Comparison of ENCODE assay signal across 8 cellular contexts in the genomic region with DNA sequence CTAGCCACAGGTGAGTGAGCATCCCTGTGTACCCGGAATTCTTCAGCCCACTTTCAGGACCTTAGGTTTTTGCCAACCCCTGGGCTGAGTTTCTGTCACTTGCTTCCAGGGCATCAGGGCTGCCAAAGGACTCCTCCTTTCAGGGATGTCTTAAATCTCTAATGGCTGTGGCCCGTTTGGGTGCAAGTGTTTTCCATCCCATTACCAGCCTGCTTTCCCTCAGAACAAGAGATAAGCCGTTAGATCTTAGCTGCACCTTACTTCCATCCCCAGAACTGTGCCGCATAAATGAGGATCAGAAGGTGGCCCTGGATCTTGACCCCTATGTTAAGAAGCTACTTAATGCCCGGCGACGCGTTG. TPM values are rescaled to one million over a fixed set of nuclear protein-coding genes. Genes with fewer than 3 reads are reported as not detected.
A peak's percentile ranks its signal among the peaks of the same experiment; 100 is the strongest.
DNase-seq lines count a peak whose midpoint lies in the region; ATAC-seq, FAIRE-seq and TF ChIP-seq lines count a peak whose summit lies in the region.

No MANE protein-coding gene starts in this region.

- no peaks in the 10 kb centered on the region for H3K9me1 ChIP-seq in endothelial cell of umbilical vein (replicated peaks; ENCODE audit: control insufficient read depth, extremely low read depth, insufficient read depth, low read length)

- H3K79me2 ChIP-seq in OCI-LY7 (ENCODE audit: insufficient read depth, low read depth, low read length) (peaks cover 12% of the 10 kb centered on the region), endothelial cell of umbilical vein (ENCODE audit: control insufficient read depth, insufficient read depth, low read length) (peaks cover 13% of the 10 kb centered on the region)

- H3K27me3 ChIP-seq in Caco-2 (replicated peaks; ENCODE audit: control insufficient read depth, insufficient read depth, low read length) = no peaks in the 10 kb centered on the region
- H3K27me3 ChIP-seq in endothelial cell of umbilical vein (ENCODE audit: control insufficient read depth in 2 of 2, insufficient read depth in 2 of 2, low read length in 2 of 2) = no peaks in the 10 kb centered on the region
- H3K27me3 ChIP-seq in neutrophil = no peaks in the 10 kb centered on the region

- H3K9me3 ChIP-seq in Caco-2 (no peaks in the 10 kb centered on the region), OCI-LY7 (ENCODE audit: low read length) (no peaks in the 10 kb centered on the region), endothelial cell of umbilical vein (replicated peaks; ENCODE audit: control insufficient read depth, insufficient read depth, low read length) (no peaks in the 10 kb centered on the region), neutrophil (no peaks in the 10 kb centered on the region)

- peak overlapping the region; percentile 77 for H3K9ac ChIP-seq in endothelial cell of umbilical vein (replicated peaks; ENCODE audit: extremely low read depth, insufficient read depth, low read length)

- H3K4me3 Mint-ChIP-seq in Caco-2 (ENCODE audit: unreplicated experiment) = peak overlapping the region; percentile 97

- H4K20me1 ChIP-seq in OCI-LY7 (ENCODE audit: insufficient read depth, low read length) = peaks cover 6% of the 10 kb centered on the region; the same call in 1 of the 2 replicates
- no peaks in the 10 kb centered on the region for H4K20me1 ChIP-seq in endothelial cell of umbilical vein (replicated peaks; ENCODE audit: control insufficient read depth, extremely low read depth, insufficient read depth, low read length)

- H3K36me3 ChIP-seq in Caco-2 (ENCODE audit: control insufficient read depth, insufficient read depth, low read length) = peaks cover 8% of the 10 kb centered on the region; the same call in 1 of the 2 replicates
- H3K36me3 ChIP-seq in OCI-LY7 (ENCODE audit: insufficient read depth, low read length) = peaks cover 43% of the 10 kb centered on the region
- peaks cover 17 to 20% of the 10 kb centered on the region in 2 experiments for H3K36me3 ChIP-seq in endothelial cell of umbilical vein (ENCODE audit: control insufficient read depth in 2 of 2, extremely low read depth in 1 of 2, insufficient read depth in 2 of 2, low read length in 2 of 2)
- peaks cover 30% of the 10 kb centered on the region for H3K36me3 ChIP-seq in neutrophil

- peak overlapping the region; percentile 68 for H3K27ac ChIP-seq in OCI-LY7 (ENCODE audit: low read depth, low read length, poor library complexity, severe bottlenecking)
- H3K27ac ChIP-seq in endothelial cell of umbilical vein (ENCODE audit: insufficient read depth, low read depth, low read length) = peak overlapping the region; percentile 64
- peak overlapping the region; percentile 93 for H3K27ac ChIP-seq in neutrophil

- BruUV-seq in Caco-2 (replicated peaks; lab: Mats Ljungman, UMichigan) = TSS peak; percentile 78
- BruUV-seq in OCI-LY7 (replicated peaks; lab: Mats Ljungman, UMichigan) = TSS peak; percentile 75
- BruUV-seq in endothelial cell of umbilical vein (replicated peaks; lab: Mats Ljungman, UMichigan) = TSS peak; percentile 66

- DNase-seq in Caco-2 = no peak
- DNase-seq in OCI-LY7 (ENCODE audit: low spot score) = no peak
- DNase-seq in endothelial cell of umbilical vein (ENCODE audit: low read depth, low spot score) = no peak
- no peak for DNase-seq in mesenteric fat pad (ENCODE audit: low spot score)
- no peak for DNase-seq in globus pallidus (ENCODE audit: low spot score)

- H3K4me1 Mint-ChIP-seq in Caco-2 (ENCODE audit: low read depth, unreplicated experiment) = peaks cover 12% of the 10 kb centered on the region

- TF ChIP-seq CTCF in Caco-2 (IDR thresholded peaks at IDR 0.05; ENCODE audit: insufficient read depth in 1 of 2, low read depth in 1 of 2, low read length in 1 of 2, severe bottlenecking in 1 of 2, unreplicated experiment in 1 of 2) (no peak), OCI-LY7 (conservative IDR thresholded peaks at IDR 0.05; ENCODE audit: low read length) (no peak), endothelial cell of umbilical vein (IDR thresholded peaks at IDR 0.05; ENCODE audit: extremely low read depth in 1 of 2, insufficient read depth in 1 of 2, low read depth in 1 of 2, low read length in 2 of 2) (no peak), neutrophil (IDR thresholded peaks at IDR 0.05) (no peak)

- no peak for FAIRE-seq in endothelial cell of umbilical vein (lab: Jason Lieb, UNC)

- no peak for ATAC-seq in HG03175 (IDR thresholded peaks at IDR 0.05; ENCODE audit: unreplicated experiment)
- no peak for ATAC-seq in HG03280 (IDR thresholded peaks at IDR 0.05; ENCODE audit: unreplicated experiment)

- H3K4me1 ChIP-seq in Caco-2 = peaks cover 17% of the 10 kb centered on the region
- H3K4me1 ChIP-seq in OCI-LY7 (ENCODE audit: insufficient read depth, low read length, poor library complexity, severe bottlenecking) = peaks cover 18% of the 10 kb centered on the region
- peaks cover 7% of the 10 kb centered on the region for H3K4me1 ChIP-seq in endothelial cell of umbilical vein (ENCODE audit: control insufficient read depth, extremely low read depth, insufficient read depth, low read length)
- H3K4me1 ChIP-seq in neutrophil (ENCODE audit: control insufficient read depth in 1 of 2, insufficient read depth in 1 of 2, low read depth in 1 of 2, low read length in 1 of 2) = peaks cover 9 to 16% of the 10 kb centered on the region in 2 experiments

- peaks cover 14% of the 10 kb centered on the region for H3K36me3 Mint-ChIP-seq in Caco-2 (ENCODE audit: insufficient read depth, unreplicated experiment)

- H3K27ac Mint-ChIP-seq in Caco-2 (ENCODE audit: unreplicated experiment) = peak overlapping the region; percentile 91

- POLR2A ChIA-PET in Caco-2 (lab: Charles Lee) (interaction anchor here (0.9 to 1.8 kb wide), 3 partner anchors 26 to 46 kb away, joined by 3 to 5 read pairs (median 4); a partner anchor contains a TSS), OCI-LY7 (lab: Charles Lee) (interaction anchor here (0.7 to 1.3 kb wide), 6 partner anchors 10 to 26 kb away, joined by 3 to 5 read pairs (median 4); a partner anchor contains a TSS), endothelial cell of umbilical vein (lab: Charles Lee) (interaction anchor here (1.3 kb wide), 2 partner anchors 11 to 26 kb away, joined by 3 to 4 read pairs; a partner anchor contains a TSS)

- TF ChIP-seq POLR2A in endothelial cell of umbilical vein (IDR thresholded peaks at IDR 0.05; ENCODE audit: low read depth, low read length) = no peak

- H3K4me3 ChIP-seq in Caco-2 (ENCODE audit: low read depth, low read length) (peak overlapping the region; percentile 70), OCI-LY7 (ENCODE audit: low read depth, low read length, poor library complexity, severe bottlenecking) (peak overlapping the region; percentile 96), endothelial cell of umbilical vein (replicated peaks in 1 of 3; ENCODE audit: insufficient read depth in 1 of 3, low read depth in 1 of 3, low read length in 3 of 3) (peak overlapping the region; percentile 79 to 91 (median 83)), neutrophil (ENCODE audit: low read depth in 1 of 2, low read length in 1 of 2) (peak overlapping the region; percentile 73 to 86)

- peak overlapping the region; percentile 77; the same call in 1 of the 2 replicates for H2AFZ ChIP-seq in OCI-LY7 (ENCODE audit: low read length)
- H2AFZ ChIP-seq in endothelial cell of umbilical vein (ENCODE audit: low read depth, low read length) = peak overlapping the region; percentile 86

- H3K9me3 Mint-ChIP-seq in Caco-2 (ENCODE audit: unreplicated experiment) = no peaks in the 10 kb centered on the region

- H3K27me3 Mint-ChIP-seq in Caco-2 (ENCODE audit: insufficient read depth, unreplicated experiment) = no peaks in the 10 kb centered on the region

- CTCF ChIA-PET in Caco-2 (lab: Charles Lee) (no interaction called here), OCI-LY7 (lab: Charles Lee; ENCODE audit: unreplicated experiment) (interaction anchor here (0.5 to 0.6 kb wide), 2 partner anchors 25 to 61 kb away, joined by 3 read pairs; a partner anchor contains a TSS), endothelial cell of umbilical vein (lab: Charles Lee) (interaction anchor here (1.0 to 2.2 kb wide), 5 partner anchors 15 to 148 kb away, joined by 3 to 13 read pairs (median 4); a partner anchor contains a TSS)

- H3K9me2 ChIP-seq in OCI-LY7 (ENCODE audit: insufficient read depth, low read length) = no peaks in the 10 kb centered on the region

- dilution Hi-C loops in endothelial cell of umbilical vein (cut with MboI; ENCODE audit: extremely low pct_ligation_motif_present, low sequenced_read_pairs) = no loop called here

- H3K4me2 ChIP-seq in OCI-LY7 (ENCODE audit: low read length) (peak overlapping the region; percentile 94), endothelial cell of umbilical vein (ENCODE audit: insufficient read depth, low read length) (peak overlapping the region; percentile 90)

- intact Hi-C loops in Caco-2 (cut with micrococcal nuclease; ENCODE audit: unreplicated experiment) = loop anchor here (1.0 kb wide), 1 partner anchor 12 kb away; no protein-coding TSS in a partner anchor
- intact Hi-C loops in OCI-LY7 (cut with micrococcal nuclease; ENCODE audit: unreplicated experiment) = loop anchor here (2.0 to 5.0 kb wide), 3 partner anchors 24 to 87 kb away; a partner anchor contains a TSS
- intact Hi-C loops in endothelial cell of umbilical vein (cut with micrococcal nuclease) = loop anchor here (2.0 kb wide), 1 partner anchor 24 kb away; a partner anchor contains a TSS

RNA-seq across cellular contexts. Expression of a gene that starts 0.7 kb away (rescaled TPM):
- total RNA-seq in Caco-2 (2022) (32.8 and 34.1 TPM in 2 replicates), OCI-LY7 (2022) (31.1 and 33.7 TPM in 2 replicates), endothelial cell of umbilical vein (36.5 and 36.8 TPM in 2 replicates), mesenteric fat pad (44.5 TPM)
- total RNA-seq in OCI-LY7 (2014; rRNA removed; shearing (Covaris generic)) = 33.2 and 44.5 TPM in 2 replicates
- 47.3 and 55.1 TPM in 2 replicates for polyA plus RNA-seq in endothelial cell of umbilical vein
- polyA plus RNA-seq in endothelial cell of umbilical vein (2011; cell fraction: cytosol; rRNA removed) = 53.0 and 57.6 TPM in 2 replicates
- polyA plus RNA-seq in endothelial cell of umbilical vein (2011; cell fraction: nucleus; rRNA removed) = 23.5 and 24.2 TPM in 2 replicates
- polyA plus RNA-seq in endothelial cell of umbilical vein (2012) = 28.9 and 31.7 TPM in 2 replicates
- 20.9 and 22.2 TPM in 2 replicates for polyA minus RNA-seq in endothelial cell of umbilical vein
- 25.6 TPM for polyA minus RNA-seq in endothelial cell of umbilical vein (2011; cell fraction: cytosol; rRNA and poly(A)+ RNA removed)
- polyA minus RNA-seq in endothelial cell of umbilical vein (2011; cell fraction: nucleus; rRNA and poly(A)+ RNA removed) = 9.2 and 12.7 TPM in 2 replicates

RNA-seq across cellular contexts. Expression of a gene that starts 11.6 kb away (rescaled TPM):
- total RNA-seq in Caco-2 (2022) (287 and 289 TPM in 2 replicates), OCI-LY7 (2022) (319 and 334 TPM in 2 replicates), endothelial cell of umbilical vein (271 TPM in 2 replicates), mesenteric fat pad (116 TPM)
- total RNA-seq in OCI-LY7 (2014; rRNA removed; shearing (Covaris generic)) = 287 and 300 TPM in 2 replicates
- 289 and 303 TPM in 2 replicates for polyA plus RNA-seq in endothelial cell of umbilical vein
- 391 and 409 TPM in 2 replicates for polyA plus RNA-seq in endothelial cell of umbilical vein (2011; cell fraction: cytosol; rRNA removed)
- 309 and 313 TPM in 2 replicates for polyA plus RNA-seq in endothelial cell of umbilical vein (2011; cell fraction: nucleus; rRNA removed)
- polyA plus RNA-seq in endothelial cell of umbilical vein (2012) = 208 and 298 TPM in 2 replicates
- 290 and 300 TPM in 2 replicates for polyA minus RNA-seq in endothelial cell of umbilical vein
- 157 TPM for polyA minus RNA-seq in endothelial cell of umbilical vein (2011; cell fraction: cytosol; rRNA and poly(A)+ RNA removed)
- polyA minus RNA-seq in endothelial cell of umbilical vein (2011; cell fraction: nucleus; rRNA and poly(A)+ RNA removed) = 93.8 and 114 TPM in 2 replicates

RNA-seq across cellular contexts. Expression of a gene that starts 19.3 kb away (rescaled TPM):
- total RNA-seq in Caco-2 (2022) (1.4 and 2.0 TPM in 2 replicates), OCI-LY7 (2022) (not detected in 2 replicates), endothelial cell of umbilical vein (9.8 and 10.5 TPM in 2 replicates), mesenteric fat pad (156 TPM)
- 0.03 TPM in 1 of 2 replicates, not detected in the other for total RNA-seq in OCI-LY7 (2014; rRNA removed; shearing (Covaris generic))
- polyA plus RNA-seq in endothelial cell of umbilical vein = 13.3 and 13.8 TPM in 2 replicates
- polyA plus RNA-seq in endothelial cell of umbilical vein (2011; cell fraction: cytosol; rRNA removed) = 7.1 and 10.0 TPM in 2 replicates
- polyA plus RNA-seq in endothelial cell of umbilical vein (2011; cell fraction: nucleus; rRNA removed) = 16.7 and 28.0 TPM in 2 replicates
- polyA plus RNA-seq in endothelial cell of umbilical vein (2012) = 1.8 and 8.8 TPM in 2 replicates
- 20.2 and 21.4 TPM in 2 replicates for polyA minus RNA-seq in endothelial cell of umbilical vein
- 45.8 TPM for polyA minus RNA-seq in endothelial cell of umbilical vein (2011; cell fraction: cytosol; rRNA and poly(A)+ RNA removed)
- 4.1 and 7.5 TPM in 2 replicates for polyA minus RNA-seq in endothelial cell of umbilical vein (2011; cell fraction: nucleus; rRNA and poly(A)+ RNA removed)

RNA-seq across cellular contexts. Expression of a gene that starts 25.3 kb away (rescaled TPM):
- total RNA-seq in Caco-2 (2022) (85.1 and 90.6 TPM in 2 replicates), OCI-LY7 (2022) (106 and 107 TPM in 2 replicates), endothelial cell of umbilical vein (72.1 and 74.4 TPM in 2 replicates), mesenteric fat pad (55.5 TPM)
- 70.9 and 85.3 TPM in 2 replicates for total RNA-seq in OCI-LY7 (2014; rRNA removed; shearing (Covaris generic))
- polyA plus RNA-seq in endothelial cell of umbilical vein = 47.1 and 62.0 TPM in 2 replicates
- 50.2 and 51.0 TPM in 2 replicates for polyA plus RNA-seq in endothelial cell of umbilical vein (2011; cell fraction: cytosol; rRNA removed)
- polyA plus RNA-seq in endothelial cell of umbilical vein (2011; cell fraction: nucleus; rRNA removed) = 106 and 115 TPM in 2 replicates
- polyA plus RNA-seq in endothelial cell of umbilical vein (2012) = 42.7 and 46.6 TPM in 2 replicates
- polyA minus RNA-seq in endothelial cell of umbilical vein = 45.3 and 54.6 TPM in 2 replicates
- 38.8 TPM for polyA minus RNA-seq in endothelial cell of umbilical vein (2011; cell fraction: cytosol; rRNA and poly(A)+ RNA removed)
- polyA minus RNA-seq in endothelial cell of umbilical vein (2011; cell fraction: nucleus; rRNA and poly(A)+ RNA removed) = 107 and 134 TPM in 2 replicates

RNA-seq across cellular contexts. Expression of a gene that starts 30.9 kb away (rescaled TPM):
- total RNA-seq in Caco-2 (2022) (12.6 and 18.1 TPM in 2 replicates), OCI-LY7 (2022) (not detected in 2 replicates), endothelial cell of umbilical vein (not detected in 2 replicates), mesenteric fat pad (12.6 TPM)
- not detected in 2 replicates for total RNA-seq in OCI-LY7 (2014; rRNA removed; shearing (Covaris generic))
- polyA plus RNA-seq in endothelial cell of umbilical vein = not detected in 2 replicates
- polyA plus RNA-seq in endothelial cell of umbilical vein (2011; cell fraction: cytosol; rRNA removed) = not detected in 2 replicates
- not detected in 2 replicates for polyA plus RNA-seq in endothelial cell of umbilical vein (2011; cell fraction: nucleus; rRNA removed)
- polyA plus RNA-seq in endothelial cell of umbilical vein (2012) = 0.66 and 1.1 TPM in 2 replicates
- 0.58 TPM in 1 of 2 replicates, not detected in the other for polyA minus RNA-seq in endothelial cell of umbilical vein
- polyA minus RNA-seq in endothelial cell of umbilical vein (2011; cell fraction: cytosol; rRNA and poly(A)+ RNA removed) = 1.3 TPM
- not detected in 2 replicates for polyA minus RNA-seq in endothelial cell of umbilical vein (2011; cell fraction: nucleus; rRNA and poly(A)+ RNA removed)

Comparison
In these comparisons a context has a peak if more than half of its experiments do, and no peak if none do; other contexts are left out.
1. RNA of a gene that starts 19.3 kb away (total RNA-seq): 156 TPM in mesenteric fat pad (single experiment); 9.8 to 10.5 TPM in endothelial cell of umbilical vein, 1.4 to 2.0 TPM in Caco-2 and 0.03 TPM in OCI-LY7; every median in the first group is over 10 times any median in the second.
2. Peak in every context shown above with its lines, with median percentiles within 50 percentile points of each other: H3K4me3 ChIP-seq and H3K27ac ChIP-seq.